Comparison of ENCODE assay signal across 1 cellular context in the genomic region with DNA sequence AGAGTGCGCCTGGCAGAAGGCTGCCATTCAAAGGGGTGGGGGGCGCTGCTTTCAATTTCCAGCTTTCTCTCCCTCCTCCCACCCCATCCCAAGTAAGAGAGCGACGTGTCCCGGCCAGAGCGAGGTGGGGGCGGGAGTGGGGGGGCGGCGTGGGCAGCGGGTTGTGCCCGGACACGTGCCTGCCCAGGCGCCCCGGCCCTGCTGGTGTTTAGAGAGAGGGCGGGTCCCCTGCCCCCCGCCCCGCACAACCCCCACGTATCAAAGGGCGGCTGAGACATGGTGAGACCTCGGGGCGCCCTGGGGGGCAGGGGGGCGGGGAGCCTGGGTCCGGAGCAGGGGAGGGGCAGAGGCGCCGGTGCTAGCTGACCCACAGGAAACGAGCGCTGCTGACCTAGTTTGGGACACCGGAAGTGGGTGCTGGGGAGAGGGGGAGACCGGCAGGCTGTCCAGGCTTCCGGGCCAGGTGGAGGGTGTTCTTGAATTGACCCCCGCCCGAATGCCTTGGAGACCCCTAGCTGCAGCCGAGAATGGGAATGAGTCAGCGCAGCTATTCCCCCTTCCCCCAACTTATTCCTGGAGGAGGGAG.
A peak's percentile ranks its signal among the peaks of the same experiment; 100 is the strongest.
TF ChIP-seq lines count a peak whose summit lies in the region.

No MANE protein-coding gene starts in this region.

TF ChIP-seq in endothelial cell of umbilical vein, 7 proteins besides CTCF, POLR2A, EP300 and RAD21:
- TF ChIP-seq FOS (IDR thresholded peaks at IDR 0.05; ENCODE audit: borderline replicate concordance, insufficient read depth, low read length), result peak; percentile 50
- no peak for TF ChIP-seq MAX (IDR thresholded peaks at IDR 0.05; ENCODE audit: insufficient read depth, insufficient read length)
